ENCODE assay signal across 26 cellular contexts in genomic region chr7:29873644-29874294, GRCh38.
"Had no signal": no experiment of that assay in that cellular context is flagged by ENCODE, and none has a peak within 500 bp of the region (broad histone marks: within the 10 kb centered on the region; RNA-seq: fewer than 3 reads in every experiment).

No MANE protein-coding gene starts in this region.

- H3K4me1 ChIP-seq: foreskin keratinocyte, heart right ventricle had no signal

- H3K4me2 ChIP-seq: hepatocyte had no signal

- H3K27ac ChIP-seq: brain microvascular endothelial cell, coronary artery, dorsolateral prefrontal cortex, foreskin keratinocyte, gastroesophageal sphincter, heart right ventricle, hepatocyte, VCaP had no signal

- H3K9me3 ChIP-seq: gastroesophageal sphincter, heart right ventricle had no signal

- ATAC-seq: activated naive CD4-positive, alpha-beta T cell treated with anti-CD3 and anti-CD28 coated beads, Interleukin-2, amount 50 U/mL, for 72 hours; activated T-cell treated with anti-CD3 and anti-CD28 coated beads, Interleukin-2, amount 50 U/mL, for 72 hours; esophagus mucosa; foreskin keratinocyte; gastroesophageal sphincter; heart right ventricle had no signal

- H3K27me3 ChIP-seq: dorsolateral prefrontal cortex, gastroesophageal sphincter, heart right ventricle, hepatocyte had no signal

- H3K4me3 ChIP-seq: coronary artery, dorsolateral prefrontal cortex, gastroesophageal sphincter, heart right ventricle, hepatocyte had no signal

- H2AFZ ChIP-seq: hepatocyte had no signal

- H3K79me2 ChIP-seq: hepatocyte had no signal

- DNase-seq: activated CD4-positive, alpha-beta memory T cell treated with anti-CD3 and anti-CD28 coated beads, Interleukin-2, amount 10 ng/mL, durations not matched to agents 7 days and 5 days; activated CD4-positive, alpha-beta T cell treated with anti-CD3 and anti-CD28 coated beads for 1 hour; activated CD4-positive, alpha-beta T cell treated with anti-CD3 and anti-CD28 coated beads for 4 hours; activated CD4-positive, alpha-beta T cell treated with anti-CD3 and anti-CD28 coated beads, Interleukin-2, amount 10 ng/mL, durations not matched to agents 7 days and 5 days; activated CD4-positive, alpha-beta T cell treated with anti-CD3 and anti-CD28 coated beads, Interleukin-2, amount 50 U/mL, for 4 hours; activated CD8-positive, alpha-beta memory T cell treated with anti-CD3 and anti-CD28 coated beads, Interleukin-2, amount 50 U/mL, for 48 hours; activated gamma-delta T cell; activated naive CD4-positive, alpha-beta T cell; activated naive CD4-positive, alpha-beta T cell treated with anti-CD3 and anti-CD28 coated beads, Interleukin-2, amount 10 ng/mL, durations not matched to agents 7 days and 5 days; activated naive CD8-positive, alpha-beta T cell treated with anti-CD3 and anti-CD28 coated beads, Interleukin-2, amount 10 ng/mL, durations not matched to agents 7 days and 5 days; activated T-cell treated with anti-CD3 and anti-CD28 coated beads for 4 hours; activated T-cell treated with anti-CD3 and anti-CD28 coated beads, Interleukin-2, amount 50 U/mL, for 24 hours; activated T-cell treated with anti-CD3 and anti-CD28 coated beads, Interleukin-2, amount 50 U/mL, for 72 hours; brain microvascular endothelial cell; dorsolateral prefrontal cortex; effector memory CD4-positive, alpha-beta T cell; endodermal cell; foreskin keratinocyte; heart right ventricle; T-helper 2 cell had no signal

- H3K36me3 ChIP-seq: brain microvascular endothelial cell, gastroesophageal sphincter, heart right ventricle had no signal
